ENCODE assay signal across 8 cellular contexts in genomic region chr10:610642-611305, GRCh38.
DNase-seq lines count a peak whose midpoint lies in the region; ATAC-seq and TF ChIP-seq lines count a peak whose summit lies in the region.
"Not testable (repeated sequence)": the region's sequence is repeated elsewhere in the genome, so short reads cannot be mapped to it uniquely, and the experiment has no call there.

No MANE protein-coding gene starts in this region.

- 41 to 83% methylated on average over 3 to 4 of the region's 7 CpGs for WGBS in gastroesophageal sphincter (ENCODE audit: low coverage in 1 of 2), 2 donors

- H3K4me1 ChIP-seq in SJSA1 (replicated peaks) (peaks cover 60% of the 10 kb centered on the region), gastroesophageal sphincter (peaks cover 6 to 92% (median 22%) of the 10 kb centered on the region in 3 donors), stomach smooth muscle (ENCODE audit: control insufficient read depth, insufficient read depth, low read length) (peaks cover 54% of the 10 kb centered on the region)

- not testable (repeated sequence) for TF ChIP-seq CTCF in gastroesophageal sphincter (IDR thresholded peaks at IDR 0.05); omental fat pad (IDR thresholded peaks at IDR 0.05)

- not testable (repeated sequence) for ATAC-seq in gastroesophageal sphincter
- ATAC-seq in omental fat pad (ENCODE audit: low FRiP score), result peak; percentile 36

- not testable (repeated sequence) for H3K9me3 ChIP-seq in SJSA1 (replicated peaks); gastroesophageal sphincter; stomach smooth muscle (ENCODE audit: control insufficient read depth in 2 of 2, low read length in 2 of 2)

- H3K27me3 ChIP-seq in SJSA1 (replicated peaks); gastroesophageal sphincter; stomach smooth muscle (ENCODE audit: control insufficient read depth in 1 of 2, insufficient read depth in 2 of 2, low read length in 2 of 2): not testable (repeated sequence)

- H3K4me3 ChIP-seq in SJSA1; gastroesophageal sphincter; stomach smooth muscle (ENCODE audit: low read length in 2 of 2): not testable (repeated sequence)

- not testable (repeated sequence) for H3K36me3 ChIP-seq in SJSA1; gastroesophageal sphincter; stomach smooth muscle (ENCODE audit: control insufficient read depth in 2 of 2, insufficient read depth in 2 of 2, low read length in 2 of 2)

- TF ChIP-seq POLR2A in gastroesophageal sphincter (IDR thresholded peaks at IDR 0.05), result not testable (repeated sequence)

- DNase-seq in EH (ENCODE audit: low read depth), result peak; percentile 85
- DNase-seq in SJSA1 (ENCODE audit: low read depth in 1 of 2, low spot score in 2 of 2), result peak; percentile 69 to 89
- peak; percentile 33 for DNase-seq in activated T-cell treated with anti-CD3 and anti-CD28 coated beads for 24 hours (ENCODE audit: low read depth)
- DNase-seq in astrocyte of the hippocampus (ENCODE audit: low read depth, low spot score), result peak; percentile 83
- DNase-seq in omental fat pad (ENCODE audit: low spot score), result not testable (repeated sequence)
- DNase-seq in stimulated activated CD4-positive, alpha-beta T cell treated with anti-CD3 and anti-CD28 coated beads, Interleukin-4, amount 100 ng/mL, for 4 hours, result peak; percentile 16 to 70

- not testable (repeated sequence) for H3K9ac ChIP-seq in stomach smooth muscle (ENCODE audit: low read length in 2 of 2)

- not testable (repeated sequence) for TF ChIP-seq EP300 in gastroesophageal sphincter (IDR thresholded peaks at IDR 0.05)

- H3K27ac ChIP-seq in SJSA1 (peak overlapping the region; percentile 67), gastroesophageal sphincter (peak overlapping the region in 3 of 4 donors; percentile 53 to 69 (median 56)), stomach smooth muscle (ENCODE audit: low read length) (peak overlapping the region; percentile 46)
